23 cellular contexts compared by ENCODE assay signal in the genomic region with DNA sequence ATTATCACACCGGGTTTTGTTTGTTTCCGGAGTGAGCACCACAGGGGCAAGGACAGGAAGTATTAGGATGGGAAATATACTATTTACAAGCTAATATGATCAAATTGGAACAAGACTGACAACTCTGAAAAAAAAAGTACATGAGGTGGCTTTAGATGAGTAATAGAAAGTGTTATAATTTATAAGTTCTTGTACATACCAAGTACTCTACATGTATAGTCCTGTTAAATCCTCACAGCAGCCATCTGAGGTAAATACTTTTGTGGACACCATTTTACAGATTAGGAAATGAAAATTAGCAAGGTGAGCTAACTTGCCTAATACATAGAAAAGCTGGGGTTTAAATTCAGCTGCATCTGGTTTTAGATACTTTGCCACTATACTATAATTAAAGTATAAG. TPM values are rescaled to one million over a fixed set of nuclear protein-coding genes. Genes with fewer than 3 reads are reported as not detected.
"Had no signal": no experiment of that assay in that cellular context is flagged by ENCODE, and none has a peak within 500 bp of the region (broad histone marks: within the 10 kb centered on the region; RNA-seq: fewer than 3 reads in every experiment).

No MANE protein-coding gene starts in this region.

- H3K4me3 Mint-ChIP-seq: dendritic cell treated with granulocyte-macrophage colony-stimulating factor and Interleukin-4, amounts not matched to agents 40 ng/mL and 50 ng/mL, for 4 days; effector memory CD8-positive, alpha-beta T cell; mesothelial cell of epicardium; natural killer cell treated with Interleukin-12 subunit alpha and Interleukin-12 subunit beta and Interleukin-15 and Interleukin-18, amount 100 ng/mL, for 72 hours; neural progenitor cell had no signal

- DNase-seq: effector memory CD8-positive, alpha-beta T cell; erythroblast; heart right ventricle; hypothalamus; nucleus accumbens; pancreas; right cardiac atrium; small intestine; stimulated activated CD4-positive, alpha-beta T cell treated with anti-CD3 and anti-CD28 coated beads, Interleukin-2, amount 100 ng/mL, for 48 hours; stimulated activated naive CD4-positive, alpha-beta T cell treated with Interleukin-2 at 50 U/mL for 16 hours; thyroid gland; upper lobe of left lung had no signal

- H3K4me3 ChIP-seq: heart right ventricle, neural progenitor cell, pancreas, suprapubic skin, thyroid gland, upper lobe of left lung, vagina had no signal

- H2AFZ ChIP-seq: neural progenitor cell had no signal

- H3K27me3 Mint-ChIP-seq: dendritic cell treated with granulocyte-macrophage colony-stimulating factor and Interleukin-4, amounts not matched to agents 40 ng/mL and 50 ng/mL, for 4 days had no signal

- H3K9me3 ChIP-seq: pancreas, suprapubic skin, thyroid gland, upper lobe of left lung, vagina had no signal

- H3K4me1 ChIP-seq: neural progenitor cell, pancreas, thyroid gland, upper lobe of left lung had no signal

- H3K27ac ChIP-seq: heart right ventricle, neural progenitor cell, pancreas, suprapubic skin, thyroid gland, upper lobe of left lung, vagina had no signal

- H3K4me2 ChIP-seq: neural progenitor cell had no signal

- H3K27me3 ChIP-seq: heart right ventricle, neural progenitor cell, pancreas, suprapubic skin, thyroid gland, upper lobe of left lung, vagina had no signal

- H3K4me1 Mint-ChIP-seq: neural progenitor cell had no signal

- H3K9me3 Mint-ChIP-seq: effector memory CD8-positive, alpha-beta T cell; mesothelial cell of epicardium; natural killer cell treated with Interleukin-12 subunit alpha and Interleukin-12 subunit beta and Interleukin-15 and Interleukin-18, amount 100 ng/mL, for 72 hours had no signal

- H3K36me3 ChIP-seq: heart right ventricle, neural progenitor cell, pancreas, suprapubic skin, thyroid gland, upper lobe of left lung, vagina had no signal

- H3K27ac Mint-ChIP-seq: dendritic cell treated with granulocyte-macrophage colony-stimulating factor and Interleukin-4, amounts not matched to agents 40 ng/mL and 50 ng/mL, for 4 days; effector memory CD8-positive, alpha-beta T cell; mesothelial cell of epicardium; natural killer cell treated with Interleukin-12 subunit alpha and Interleukin-12 subunit beta and Interleukin-15 and Interleukin-18, amount 100 ng/mL, for 72 hours; neural progenitor cell; progenitor cell of endocrine pancreas had no signal

- FAIRE-seq: colon, frontal cortex, islet of Langerhans, pancreas, small intestine had no signal

- ATAC-seq: effector memory CD8-positive, alpha-beta T cell; heart right ventricle; left lobe of liver; natural killer cell treated with Interleukin-12 subunit alpha and Interleukin-12 subunit beta and Interleukin-15 and Interleukin-18, amount 100 ng/mL, for 72 hours; pancreas; right cardiac atrium had no signal

- H3K9ac ChIP-seq: neural progenitor cell had no signal

- H3K36me3 Mint-ChIP-seq: natural killer cell treated with Interleukin-12 subunit alpha and Interleukin-12 subunit beta and Interleukin-15 and Interleukin-18, amount 100 ng/mL, for 72 hours had no signal

RNA-seq across cellular contexts. Expression of gene FAP, which starts 11.2 kb away (rescaled TPM):
- total RNA-seq: natural killer cell treated with Interleukin-12 subunit alpha and Interleukin-12 subunit beta and Interleukin-15 and Interleukin-18, amount 100 ng/mL, for 72 hours; progenitor cell of endocrine pancreas had no signal
